ENCODE assay signal across 18 cellular contexts in genomic region chr4:182575225-182575624, GRCh38.
A peak's percentile ranks its signal among the peaks of the same experiment; 100 is the strongest.
DNase-seq lines count a peak whose midpoint lies in the region; ATAC-seq and TF ChIP-seq lines count a peak whose summit lies in the region.
"Had no signal": no experiment of that assay in that cellular context is flagged by ENCODE, and none has a peak within 500 bp of the region (broad histone marks: within the 10 kb centered on the region; RNA-seq: fewer than 3 reads in every experiment).

No MANE protein-coding gene starts in this region.

- ATAC-seq in GM23338 (no peak), SK-N-SH treated with all-trans-retinoic acid at 6 μM for 48 hours (peak; percentile 79), HG03095 (IDR thresholded peaks at IDR 0.05; ENCODE audit: unreplicated experiment) (no peak)
- ATAC-seq: A549 had no signal

- H3K4me2 ChIP-seq in GM23338: no peak overlapping the region
- peak overlapping the region; percentile 45 for H3K4me2 ChIP-seq in neural progenitor cell
- no peak overlapping the region for H3K4me2 ChIP-seq in smooth muscle cell
- H3K4me2 ChIP-seq: A549 had no signal

- peaks cover 32% of the 10 kb centered on the region for H3K4me1 Mint-ChIP-seq in GM23338
- peaks cover 38% of the 10 kb centered on the region for H3K4me1 Mint-ChIP-seq in neural progenitor cell

- peak overlapping the region; percentile 14; the same call in 1 of the 2 replicates for H3K27ac ChIP-seq in GM23338 (ENCODE audit: low read depth)
- H3K27ac ChIP-seq in neural progenitor cell: peak overlapping the region; percentile 70
- H3K27ac ChIP-seq in smooth muscle cell (ENCODE audit: low read depth): no peak overlapping the region
- H3K27ac ChIP-seq: A549, HL-60 had no signal

- DNase-seq in GM23338 (ENCODE audit: low spot score) (no peak), fibroblast of peridontal ligament (ENCODE audit: extremely low read depth) (peak; percentile 46), neural progenitor cell (ENCODE audit: low spot score) (peak; percentile 54), NCI-H774 (lab: John Stamatoyannopoulos, UW) (no peak), midbrain (lab: John Stamatoyannopoulos, UW) (no peak), smooth muscle cell (lab: John Stamatoyannopoulos, UW; ENCODE audit: unreplicated experiment) (no peak)
- DNase-seq: COR-L47, DMS53, H7, MV-4-11, NCI-H1417, NCI-H187 treated with DMSO at 0.1 percent for 48 hours, NCI-H526 treated with DMSO at 0.1 percent for 48 hours, SHP77 had no signal

- H3K79me2 ChIP-seq in GM23338 (replicated peaks; ENCODE audit: insufficient read depth): peaks cover 16% of the 10 kb centered on the region
- peaks cover 39% of the 10 kb centered on the region for H3K79me2 ChIP-seq in neural progenitor cell (ENCODE audit: low read depth)
- H3K79me2 ChIP-seq in smooth muscle cell (ENCODE audit: low read depth): peaks cover 14% of the 10 kb centered on the region

- H3K36me3 Mint-ChIP-seq in GM23338 (ENCODE audit: low read depth) (no peaks in the 10 kb centered on the region; the same call in 1 of the 3 replicates), neural progenitor cell (peaks cover 5% of the 10 kb centered on the region)

- TF ChIP-seq CTCF in GM23338 (conservative IDR thresholded peaks at IDR 0.05; ENCODE audit: low read depth in 2 of 2) (no peak), neural progenitor cell (IDR thresholded peaks at IDR 0.05) (no peak), smooth muscle cell (IDR thresholded peaks at IDR 0.05; ENCODE audit: borderline replicate concordance, insufficient read depth, poor library complexity, severe bottlenecking) (no peak)

- 47% methylated on average over 6 of the region's 6 CpGs for WGBS in smooth muscle cell (ENCODE audit: low lambda C conversion rate)

- H3K4me3 Mint-ChIP-seq in GM23338 (no peak overlapping the region), neural progenitor cell (peak overlapping the region; percentile 31)

- H3K9ac ChIP-seq in neural progenitor cell (no peak overlapping the region), smooth muscle cell (ENCODE audit: low read depth) (no peak overlapping the region)

- no peak overlapping the region for H2AFZ ChIP-seq in GM23338
- no peak overlapping the region for H2AFZ ChIP-seq in neural progenitor cell (replicated peaks)
- no peak overlapping the region for H2AFZ ChIP-seq in smooth muscle cell (ENCODE audit: low read depth)

- H3K4me3 ChIP-seq in GM23338 (no peak overlapping the region), neural progenitor cell (peak overlapping the region; percentile 9), smooth muscle cell (no peak overlapping the region)
- H3K4me3 ChIP-seq: A549 had no signal

- H3K9me3 Mint-ChIP-seq in GM23338 (no peaks in the 10 kb centered on the region), neural progenitor cell (no peaks in the 10 kb centered on the region)

- H3K36me3 ChIP-seq in GM23338 (ENCODE audit: insufficient read depth) (no peaks in the 10 kb centered on the region), neural progenitor cell (no peaks in the 10 kb centered on the region), smooth muscle cell (ENCODE audit: low read depth) (no peaks in the 10 kb centered on the region)

- no peaks in the 10 kb centered on the region for H3K27me3 Mint-ChIP-seq in GM23338 (ENCODE audit: insufficient read depth, low read depth, poor library complexity)
- no peaks in the 10 kb centered on the region for H3K27me3 Mint-ChIP-seq in neural progenitor cell (ENCODE audit: insufficient read depth, low read depth)

- no peaks in the 10 kb centered on the region for H3F3A ChIP-seq in GM23338 (replicated peaks; ENCODE audit: low read depth)
- peaks cover 21% of the 10 kb centered on the region for H3F3A ChIP-seq in neural progenitor cell (ENCODE audit: low read depth)
- H3F3A ChIP-seq in smooth muscle cell (ENCODE audit: low read depth): peaks cover 2% of the 10 kb centered on the region

- H3K27me3 ChIP-seq in GM23338 (ENCODE audit: insufficient read depth): no peaks in the 10 kb centered on the region
- no peaks in the 10 kb centered on the region for H3K27me3 ChIP-seq in neural progenitor cell
- no peaks in the 10 kb centered on the region for H3K27me3 ChIP-seq in smooth muscle cell (ENCODE audit: low read depth)

- peaks cover 29% of the 10 kb centered on the region for H3K4me1 ChIP-seq in GM23338 (ENCODE audit: insufficient read depth)
- H3K4me1 ChIP-seq in neural progenitor cell: peaks cover 47% of the 10 kb centered on the region
- H3K4me1 ChIP-seq in smooth muscle cell (ENCODE audit: low read depth): peaks cover 22% of the 10 kb centered on the region
- H3K4me1 ChIP-seq: A549 had no signal

- H4K20me1 ChIP-seq in GM23338 (replicated peaks; ENCODE audit: insufficient read depth) (no peaks in the 10 kb centered on the region), neural progenitor cell (ENCODE audit: low read depth) (peaks cover 8% of the 10 kb centered on the region), smooth muscle cell (ENCODE audit: low read depth) (peaks cover 46% of the 10 kb centered on the region)

- H3K27ac Mint-ChIP-seq in GM23338 (peak overlapping the region; percentile 58; the same call in 1 of the 2 replicates), neural progenitor cell (peak overlapping the region; percentile 88)

- H3K9me2 ChIP-seq in GM23338 (ENCODE audit: insufficient read depth): no peaks in the 10 kb centered on the region

- H3K9me3 ChIP-seq in neural progenitor cell (ENCODE audit: low read depth) (no peaks in the 10 kb centered on the region), smooth muscle cell (replicated peaks; ENCODE audit: low read depth) (no peaks in the 10 kb centered on the region)
- H3K9me3 ChIP-seq: A549 had no signal

TF ChIP-seq in GM23338, 12 proteins besides CTCF, POLR2A, EP300 and RAD21 (continues in another document):
- TF ChIP-seq EZH2 (IDR thresholded peaks at IDR 0.05; ENCODE audit: low read depth, unreplicated experiment): no peak
- no peak for TF ChIP-seq NANOG (IDR thresholded peaks at IDR 0.05; ENCODE audit: borderline replicate concordance)
- no peak for TF ChIP-seq EZH2phosphoT487 (IDR thresholded peaks at IDR 0.05; ENCODE audit: unreplicated experiment)
- no peak for TF ChIP-seq ZNF331 (CRISPR knock-in tag; IDR thresholded peaks at IDR 0.05; ENCODE audit: low read depth)
- TF ChIP-seq POLR2AphosphoS5 (IDR thresholded peaks at IDR 0.05; ENCODE audit: low read depth): no peak
- no peak for TF ChIP-seq REST (IDR thresholded peaks at IDR 0.05; ENCODE audit: unreplicated experiment)
- no peak for TF ChIP-seq ZNF114 (CRISPR knock-in tag; IDR thresholded peaks at IDR 0.05)

TF ChIP-seq in SK-N-SH treated with all-trans-retinoic acid at 6 μM for 48 hours, 23 proteins besides CTCF, POLR2A, EP300 and RAD21:
- no peak for TF ChIP-seq RARB (CRISPR knock-in tag; IDR thresholded peaks at IDR 0.05)
- no peak for TF ChIP-seq ZFP3 (CRISPR knock-in tag; IDR thresholded peaks at IDR 0.05)
- no peak for TF ChIP-seq ARNTL (CRISPR knock-in tag; IDR thresholded peaks at IDR 0.05; ENCODE audit: borderline replicate concordance, low read depth)
- TF ChIP-seq TCF4 (CRISPR knock-in tag; IDR thresholded peaks at IDR 0.05; ENCODE audit: borderline replicate concordance): no peak
- no peak for TF ChIP-seq ZNF565 (CRISPR knock-in tag; conservative IDR thresholded peaks at IDR 0.05; ENCODE audit: low read depth)

Comparison
In these comparisons a context has a peak if more than half of its experiments do, and no peak if none do; other contexts are left out.
1. DNase-seq: peak in fibroblast of peridontal ligament (single experiment) and neural progenitor cell (single experiment); none in GM23338 (single experiment), NCI-H774 (single experiment), midbrain (single experiment) and smooth muscle cell (single experiment).